In the genomic region with DNA sequence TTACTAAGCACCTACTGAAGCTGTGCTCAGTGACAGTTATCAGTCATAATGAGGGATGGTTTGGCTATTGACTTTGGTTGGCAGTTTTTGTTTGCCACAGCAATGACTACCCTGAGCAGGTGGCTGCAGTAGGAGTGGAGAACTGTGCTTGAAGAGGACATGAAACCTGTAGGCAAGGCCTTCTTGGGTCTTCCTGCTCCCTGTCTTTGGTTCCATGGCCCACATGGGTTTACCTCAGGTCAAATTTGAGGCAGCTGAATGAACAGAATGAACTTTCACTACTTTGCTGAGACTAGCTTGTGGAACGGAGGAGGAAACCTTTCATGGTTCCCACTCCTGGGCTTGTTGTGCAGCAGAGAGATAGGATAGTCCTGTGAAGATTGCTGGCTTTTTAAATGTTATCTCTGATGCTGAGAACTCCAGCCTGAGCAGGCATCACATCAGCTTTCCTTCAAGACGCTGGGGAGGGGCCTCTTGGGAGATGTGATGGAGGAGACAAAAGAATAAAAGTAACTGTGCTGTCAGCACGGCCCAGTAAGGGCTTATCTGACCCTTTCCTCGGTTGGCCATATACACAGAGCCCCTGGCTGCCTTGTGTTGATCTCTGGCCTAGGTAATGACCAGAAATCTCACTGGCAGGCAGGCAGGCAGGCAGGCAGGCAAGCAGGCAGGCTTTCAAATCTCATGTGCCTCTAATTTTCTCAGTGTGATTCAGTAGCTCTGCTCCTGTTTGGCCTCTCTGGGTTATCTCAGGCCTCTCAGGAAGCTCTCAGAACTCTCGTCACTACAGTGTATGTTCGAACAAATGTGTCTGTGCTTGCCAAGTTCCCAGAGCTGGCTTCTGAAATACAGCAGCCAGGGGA, we compare ENCODE assay signal across 8 cellular contexts. TPM values are rescaled to one million over a fixed set of nuclear protein-coding genes. Genes with fewer than 3 reads are reported as not detected.
DNase-seq lines count a peak whose midpoint lies in the region; ATAC-seq and TF ChIP-seq lines count a peak whose summit lies in the region.

No MANE protein-coding gene starts in this region.

- H3K4me1 Mint-ChIP-seq in Caco-2 (ENCODE audit: low read depth, unreplicated experiment): peaks cover 29% of the 10 kb centered on the region

- BruUV-seq in Caco-2 (replicated peaks; lab: Mats Ljungman, UMichigan): no TSS peak

- ATAC-seq in GM21717 (IDR thresholded peaks at IDR 0.05; ENCODE audit: unreplicated experiment) (peak; percentile 73), Right ventricle myocardium superior (ENCODE audit: poor library complexity) (peak; percentile 92)

- POLR2A ChIA-PET in Caco-2 (lab: Charles Lee): no interaction called here

- H3K4me3 Mint-ChIP-seq in Caco-2 (ENCODE audit: unreplicated experiment): no peak overlapping the region

- H3K4me3 ChIP-seq in Caco-2 (ENCODE audit: low read depth, low read length): no peak overlapping the region
- no peak overlapping the region for H3K4me3 ChIP-seq in Peyer's patch
- peak overlapping the region in 1 of 2 donors; percentile 47 for H3K4me3 ChIP-seq in stomach smooth muscle (ENCODE audit: low read length in 2 of 2)

- H3K27ac ChIP-seq in Peyer's patch (peak overlapping the region in 3 of 4 donors; percentile 57 to 63 (median 61)), stomach smooth muscle (ENCODE audit: low read length) (peak overlapping the region; percentile 18)

- no peaks in the 10 kb centered on the region for H3K27me3 Mint-ChIP-seq in Caco-2 (ENCODE audit: insufficient read depth, unreplicated experiment)

- no peak for TF ChIP-seq POLR2A in Peyer's patch (IDR thresholded peaks at IDR 0.05)

- CTCF ChIA-PET in Caco-2 (lab: Charles Lee): interaction anchor here (0.5 to 1.5 kb wide), 5 partner anchors 13 to 26 kb away, joined by 3 to 5 read pairs (median 3); a partner anchor contains a TSS

- H3K36me3 Mint-ChIP-seq in Caco-2 (ENCODE audit: insufficient read depth, unreplicated experiment): no peaks in the 10 kb centered on the region

- no peaks in the 10 kb centered on the region for H3K27me3 ChIP-seq in Caco-2 (replicated peaks; ENCODE audit: control insufficient read depth, insufficient read depth, low read length)
- H3K27me3 ChIP-seq in Peyer's patch: no peaks in the 10 kb centered on the region
- H3K27me3 ChIP-seq in stomach smooth muscle (ENCODE audit: control insufficient read depth in 1 of 2, insufficient read depth in 2 of 2, low read length in 2 of 2): no peaks in the 10 kb centered on the region

- H3K4me1 ChIP-seq in Caco-2 (peaks cover 42% of the 10 kb centered on the region), Peyer's patch (peaks cover 0 to 42% (median 26%) of the 10 kb centered on the region in 4 donors), stomach smooth muscle (ENCODE audit: control insufficient read depth, insufficient read depth, low read length) (peaks cover 28% of the 10 kb centered on the region)

- H3K9me3 ChIP-seq in Caco-2 (no peaks in the 10 kb centered on the region), Peyer's patch (no peaks in the 10 kb centered on the region), stomach smooth muscle (ENCODE audit: control insufficient read depth in 2 of 2, low read length in 2 of 2) (no peaks in the 10 kb centered on the region)

- peak overlapping the region; percentile 46 for H3K27ac Mint-ChIP-seq in Caco-2 (ENCODE audit: unreplicated experiment)

- TF ChIP-seq CTCF in Caco-2 (IDR thresholded peaks at IDR 0.05; ENCODE audit: insufficient read depth in 1 of 2, low read depth in 1 of 2, low read length in 1 of 2, severe bottlenecking in 1 of 2, unreplicated experiment in 1 of 2) (no peak), Peyer's patch (IDR thresholded peaks at IDR 0.05) (no peak)

- peak overlapping the region in 1 of 2 donors; percentile 13 for H3K9ac ChIP-seq in stomach smooth muscle (ENCODE audit: low read length in 2 of 2)

- H3K9me3 Mint-ChIP-seq in Caco-2 (ENCODE audit: unreplicated experiment): no peaks in the 10 kb centered on the region

- DNase-seq in Caco-2 (no peak), Peyer's patch (peak in 1 of 3 donors; percentile 60), Right ventricle myocardium superior (peak; percentile 51), head of caudate nucleus (no peak), occipital lobe (lab: John Stamatoyannopoulos, UW) (no peak), H4 (ENCODE audit: low spot score) (no peak)

- H3K36me3 ChIP-seq in Caco-2 (ENCODE audit: control insufficient read depth, insufficient read depth, low read length) (no peaks in the 10 kb centered on the region), Peyer's patch (no peaks in the 10 kb centered on the region), stomach smooth muscle (ENCODE audit: control insufficient read depth in 2 of 2, insufficient read depth in 2 of 2, low read length in 2 of 2) (no peaks in the 10 kb centered on the region)

- intact Hi-C loops in Caco-2 (cut with micrococcal nuclease; ENCODE audit: unreplicated experiment): no loop called here
- intact Hi-C loops in Right ventricle myocardium superior (cut with DNase I): no loop called here
- intact Hi-C loops in head of caudate nucleus (cut with DNase I): no loop called here

RNA-seq across cellular contexts. Expression of a gene that starts 12.0 kb away (rescaled TPM):
- total RNA-seq in Caco-2 (2022) (54.2 and 55.1 TPM in 2 replicates), Peyer's patch (100 to 1,000 TPM in 1 of 4 donors, 10 to 100 TPM in 3; 36.3 to 158 (median 46.1) TPM), Right ventricle myocardium superior (27.5 TPM), occipital lobe (12.3 TPM)
- total RNA-seq in H4 (2014; rRNA removed; shearing (Covaris generic)): 22.1 and 22.7 TPM in 2 replicates

RNA-seq across cellular contexts. Expression of a gene that starts 26.7 kb away (rescaled TPM):
- 36.9 and 40.5 TPM in 2 replicates for total RNA-seq in Caco-2 (2022)
- total RNA-seq in Peyer's patch: 10 to 100 TPM; 33.8 to 83.0 (median 67.0) TPM
- total RNA-seq in Right ventricle myocardium superior: 22.3 TPM
- total RNA-seq in occipital lobe: 2.0 TPM
- 37.4 and 62.5 TPM in 2 replicates for total RNA-seq in H4 (2014; rRNA removed; shearing (Covaris generic))

RNA-seq across cellular contexts. Expression of a gene that starts 59.1 kb away (rescaled TPM):
- total RNA-seq in Caco-2 (2022): 53.6 and 57.9 TPM in 2 replicates
- 10 to 100 TPM in 3 of 4 donors, 1 to 10 TPM in 1; 9.1 to 67.2 (median 53.7) TPM for total RNA-seq in Peyer's patch
- 26.8 TPM for total RNA-seq in Right ventricle myocardium superior
- 9.4 TPM for total RNA-seq in occipital lobe
- 8.2 and 14.0 TPM in 2 replicates for total RNA-seq in H4 (2014; rRNA removed; shearing (Covaris generic))
